In genomic region chr17:12537436-12537835, GRCh38 we compare ENCODE assay signal across 23 cellular contexts.
"Had no signal": no experiment of that assay in that cellular context is flagged by ENCODE, and none has a peak within 500 bp of the region (broad histone marks: within the 10 kb centered on the region; RNA-seq: fewer than 3 reads in every experiment).

No MANE protein-coding gene starts in this region.

- H3K27me3 ChIP-seq: gastrocnemius medialis, neural progenitor cell, right atrium auricular region, sigmoid colon, stomach, thyroid gland, vagina had no signal

- H3K4me1 Mint-ChIP-seq: naive thymus-derived CD4-positive, alpha-beta T cell; neural progenitor cell; stimulated activated effector memory CD8-positive, alpha-beta T cell treated with anti-CD3 and anti-CD28 coated beads, Interleukin-12 subunit alpha, Interleukin-12 subunit beta, amount 100 ng/mL, for 72 hours had no signal

- H3K4me3 Mint-ChIP-seq: naive thymus-derived CD4-positive, alpha-beta T cell; nephron; neural progenitor cell; stimulated activated effector memory CD8-positive, alpha-beta T cell treated with anti-CD3 and anti-CD28 coated beads, Interleukin-12 subunit alpha, Interleukin-12 subunit beta, amount 100 ng/mL, for 72 hours had no signal

- ATAC-seq: gastrocnemius medialis; left cardiac atrium; naive thymus-derived CD4-positive, alpha-beta T cell; stimulated activated effector memory CD8-positive, alpha-beta T cell treated with anti-CD3 and anti-CD28 coated beads, Interleukin-12 subunit alpha, Interleukin-12 subunit beta, amount 100 ng/mL, for 72 hours had no signal

- H3K9me3 Mint-ChIP-seq: nephron had no signal

- DNase-seq: dorsolateral prefrontal cortex; effector CD4-positive, alpha-beta T cell; gastrocnemius medialis; head of caudate nucleus; kidney; left cardiac atrium; left lung; mesenchymal stem cell; midbrain; naive thymus-derived CD4-positive, alpha-beta T cell; sigmoid colon; stimulated activated CD4-positive, alpha-beta T cell treated with anti-CD3 and anti-CD28 coated beads, Interleukin-2, amount 100 ng/mL, for 24 hours; stimulated activated CD4-positive, alpha-beta T cell treated with anti-CD3 and anti-CD28 coated beads, Interleukin-4, amount 100 ng/mL, for 24 hours; stimulated activated naive CD4-positive, alpha-beta T cell treated with Interleukin-2 at 50 U/mL for 16 hours; stomach; thyroid gland had no signal

- H3K36me3 ChIP-seq: gastrocnemius medialis, left lung, neural progenitor cell, right atrium auricular region, sigmoid colon, stomach, thyroid gland, vagina had no signal

- H3K9me3 ChIP-seq: gastrocnemius medialis, right atrium auricular region, sigmoid colon, stomach, thyroid gland, vagina had no signal

- H3K27ac Mint-ChIP-seq: naive thymus-derived CD4-positive, alpha-beta T cell; nephron; neural progenitor cell; stimulated activated effector memory CD8-positive, alpha-beta T cell treated with anti-CD3 and anti-CD28 coated beads, Interleukin-12 subunit alpha, Interleukin-12 subunit beta, amount 100 ng/mL, for 72 hours had no signal

- H3K4me1 ChIP-seq: gastrocnemius medialis, left lung, neural progenitor cell, parathyroid adenoma, right atrium auricular region, thyroid gland, vagina had no signal

- H3K36me3 Mint-ChIP-seq: naive thymus-derived CD4-positive, alpha-beta T cell; neural progenitor cell; stimulated activated effector memory CD8-positive, alpha-beta T cell treated with anti-CD3 and anti-CD28 coated beads, Interleukin-12 subunit alpha, Interleukin-12 subunit beta, amount 100 ng/mL, for 72 hours had no signal

- H3K4me3 ChIP-seq: dorsolateral prefrontal cortex, gastrocnemius medialis, left lung, neural progenitor cell, right atrium auricular region, sigmoid colon, stomach, thyroid gland, vagina had no signal

- H3K27me3 Mint-ChIP-seq: naive thymus-derived CD4-positive, alpha-beta T cell; progenitor cell of endocrine pancreas had no signal

- H3K27ac ChIP-seq: dorsolateral prefrontal cortex, gastrocnemius medialis, left lung, neural progenitor cell, parathyroid adenoma, right atrium auricular region, thyroid gland, vagina had no signal
